ENCODE assay signal across 14 cellular contexts in the genomic region with DNA sequence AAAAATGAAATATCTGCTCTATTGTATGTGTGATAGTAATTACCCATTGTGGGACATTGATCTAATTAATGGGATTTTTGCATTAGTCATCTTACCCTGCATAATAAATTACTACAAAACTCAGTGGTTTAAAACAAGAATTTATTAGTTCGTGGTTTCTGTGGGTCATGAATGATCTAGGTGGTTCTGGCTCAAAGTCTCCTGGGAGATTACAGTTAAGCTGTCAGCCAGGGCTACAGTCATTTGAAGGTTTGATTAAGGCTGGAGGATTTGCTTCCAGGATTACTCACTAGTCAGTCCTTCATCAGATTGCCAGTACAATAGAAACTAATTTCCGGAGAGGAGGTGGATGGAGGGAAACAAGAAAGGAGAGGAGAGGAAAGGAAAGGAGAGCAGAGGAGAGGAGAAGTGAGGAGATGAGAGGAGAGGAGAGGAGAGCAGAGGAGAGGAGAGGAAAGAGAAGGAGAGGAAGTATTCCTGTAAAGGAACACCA.
DNase-seq lines count a peak whose midpoint lies in the region; ATAC-seq and TF ChIP-seq lines count a peak whose summit lies in the region.
"Had no signal": no experiment of that assay in that cellular context is flagged by ENCODE, and none has a peak within 500 bp of the region (broad histone marks: within the 10 kb centered on the region; RNA-seq: fewer than 3 reads in every experiment).

No MANE protein-coding gene starts in this region.

- H3K4me1 ChIP-seq in ACC112 (ENCODE audit: control insufficient read depth, insufficient read depth, low read length, unreplicated experiment) = peaks cover 39% of the 10 kb centered on the region
- H3K4me1 ChIP-seq: sigmoid colon had no signal

- H3K27me3 ChIP-seq in ACC112 (ENCODE audit: insufficient read depth, low read length) = no peaks in the 10 kb centered on the region
- H3K27me3 ChIP-seq: sigmoid colon had no signal

- no peaks in the 10 kb centered on the region for H3K36me3 Mint-ChIP-seq in activated naive CD4-positive, alpha-beta T cell treated with anti-CD3 and anti-CD28 coated beads for 36 hours (ENCODE audit: low read depth)

- no peak for ATAC-seq in GM21529 (IDR thresholded peaks at IDR 0.05; ENCODE audit: unreplicated experiment)
- ATAC-seq: naive thymus-derived CD4-positive, alpha-beta T cell had no signal

- DNase-seq in HCEC 1CT (peak; percentile 61), SW480 (ENCODE audit: low spot score) (peak; percentile 8), fibroblast of villous mesenchyme (ENCODE audit: low read depth) (peak; percentile 72), iPS-NIHi11 (ENCODE audit: low spot score) (no peak), HUDEP-2 (lab: John Stamatoyannopoulos, UW; ENCODE audit: unreplicated experiment in 76 of 76) (no peak)
- DNase-seq in activated naive CD4-positive, alpha-beta T cell treated with anti-CD3 and anti-CD28 coated beads for 36 hours = no peak
- DNase-seq: GOT3, KBM-7, NCI-H2171, sigmoid colon had no signal

- H3K9me3 Mint-ChIP-seq in activated naive CD4-positive, alpha-beta T cell treated with anti-CD3 and anti-CD28 coated beads for 36 hours = peaks cover 3% of the 10 kb centered on the region

- peaks cover 3% of the 10 kb centered on the region for H3K4me1 Mint-ChIP-seq in activated naive CD4-positive, alpha-beta T cell treated with anti-CD3 and anti-CD28 coated beads for 36 hours (ENCODE audit: low read depth)

- intact Hi-C loops in activated naive CD4-positive, alpha-beta T cell treated with anti-CD3 and anti-CD28 coated beads for 36 hours (cut with micrococcal nuclease) = loop anchor here (5.0 kb wide), 1 partner anchor 40 kb away; no protein-coding TSS in a partner anchor

- H3K27ac Mint-ChIP-seq in activated naive CD4-positive, alpha-beta T cell treated with anti-CD3 and anti-CD28 coated beads for 36 hours = no peak overlapping the region
- H3K27ac Mint-ChIP-seq: B cell; naive thymus-derived CD4-positive, alpha-beta T cell had no signal

- no peaks in the 10 kb centered on the region for H3K27me3 Mint-ChIP-seq in activated naive CD4-positive, alpha-beta T cell treated with anti-CD3 and anti-CD28 coated beads for 36 hours (ENCODE audit: low read depth)
- H3K27me3 Mint-ChIP-seq: B cell had no signal

- H3K36me3 ChIP-seq in ACC112 (ENCODE audit: insufficient read depth, low read length) = no peaks in the 10 kb centered on the region
- H3K36me3 ChIP-seq: sigmoid colon had no signal

- CTCF ChIA-PET in activated naive CD4-positive, alpha-beta T cell treated with anti-CD3 and anti-CD28 coated beads for 36 hours (lab: Charles Lee) = no interaction called here

- peak overlapping the region; percentile 37 for H3K27ac ChIP-seq in ACC112 (ENCODE audit: low read depth, low read length)
- H3K27ac ChIP-seq: sigmoid colon had no signal

- no peak overlapping the region for H2AFZ ChIP-seq in ACC112 (ENCODE audit: low read length, unreplicated experiment)

- no peak overlapping the region for H3K4me3 ChIP-seq in ACC112 (ENCODE audit: low read depth, low read length)
- H3K4me3 ChIP-seq in fibroblast of villous mesenchyme (ENCODE audit: low read depth, low read length) = no peak overlapping the region
- H3K4me3 ChIP-seq: sigmoid colon had no signal

- H3K79me2 ChIP-seq in ACC112 (ENCODE audit: control insufficient read depth, insufficient read depth, low read length, unreplicated experiment) = no peaks in the 10 kb centered on the region

- TF ChIP-seq CTCF in fibroblast of villous mesenchyme (IDR thresholded peaks at IDR 0.05; ENCODE audit: insufficient read depth, low read depth, low read length) = no peak

- H3K4me3 Mint-ChIP-seq in activated naive CD4-positive, alpha-beta T cell treated with anti-CD3 and anti-CD28 coated beads for 36 hours = no peak overlapping the region
- H3K4me3 Mint-ChIP-seq: B cell; naive thymus-derived CD4-positive, alpha-beta T cell had no signal

Comparison
In these comparisons a context has a peak if more than half of its experiments do, and no peak if none do; other contexts are left out.
1. DNase-seq: peak in HCEC 1CT (single experiment), SW480 (single experiment) and fibroblast of villous mesenchyme (single experiment); none in iPS-NIHi11 (single experiment), activated naive CD4-positive, alpha-beta T cell treated with anti-CD3 and anti-CD28 coated beads for 36 hours (single experiment) and HUDEP-2 (0 of 76).